Comparison of ENCODE assay signal across 11 cellular contexts in the genomic region with DNA sequence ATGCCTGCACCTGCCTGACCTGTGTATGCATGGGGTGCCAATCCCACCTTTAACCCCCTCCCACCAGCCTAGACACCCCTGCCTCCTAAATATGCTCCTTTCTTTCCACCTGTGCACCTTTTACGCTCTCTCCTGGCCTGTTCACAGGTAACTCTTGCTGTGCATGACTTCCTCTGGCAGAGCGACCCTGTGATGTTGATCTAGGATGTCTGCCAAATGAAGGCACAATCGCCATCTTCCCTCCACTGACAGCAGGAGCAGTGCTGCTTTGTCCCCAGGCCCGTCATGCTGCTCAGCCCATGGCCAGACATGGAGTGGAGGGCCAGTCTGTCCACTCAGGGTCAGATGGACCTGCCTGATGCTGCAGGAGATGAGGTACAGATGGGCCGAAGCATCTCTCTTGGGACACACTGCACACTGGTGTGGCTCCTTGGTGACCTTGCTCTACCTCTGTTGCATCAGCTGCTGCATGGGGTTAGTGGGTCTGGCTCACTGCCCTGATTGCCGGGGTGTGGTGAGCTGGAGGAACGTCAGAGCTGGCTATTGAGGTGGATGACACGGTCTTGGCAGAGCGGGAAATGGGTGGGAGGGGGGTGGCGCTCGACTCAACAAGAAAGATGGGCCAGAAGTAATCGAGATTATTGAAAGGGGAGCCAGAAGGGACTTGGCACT.
DNase-seq lines count a peak whose midpoint lies in the region; ATAC-seq and TF ChIP-seq lines count a peak whose summit lies in the region.
"Had no signal": no experiment of that assay in that cellular context is flagged by ENCODE, and none has a peak within 500 bp of the region (broad histone marks: within the 10 kb centered on the region; RNA-seq: fewer than 3 reads in every experiment).

No MANE protein-coding gene starts in this region.

- ATAC-seq in activated CD4-positive, CD25-positive, alpha-beta regulatory T cell treated with anti-CD3 and anti-CD28 coated beads, Interleukin-2, amount 50 U/mL, for 24 hours = no peak
- peak; percentile 30 for ATAC-seq in RWPE2 (ENCODE audit: low read depth)
- ATAC-seq in Right ventricle myocardium superior (ENCODE audit: poor library complexity) = peak; percentile 44
- ATAC-seq in aorta (ENCODE audit: low FRiP score) = no peak
- ATAC-seq in HG03571 (IDR thresholded peaks at IDR 0.05; ENCODE audit: unreplicated experiment) = no peak
- ATAC-seq in GM18907 (IDR thresholded peaks at IDR 0.05; ENCODE audit: unreplicated experiment) = no peak
- no peak for ATAC-seq in stimulated activated naive CD8-positive, alpha-beta T cell treated with anti-CD3 and anti-CD28 coated beads, Interleukin-15, Interleukin-2, amounts not matched to agents 100 U/mL and 50 U/mL, for 24 hours
- ATAC-seq: stimulated activated naive B cell treated with anti-CD40 and anti-IgM and Interleukin-4, amounts not matched to agents 10 μg/mL and 1 μg/mL and 100 μg/mL, for 72 hours had no signal

- 77 to 80% methylated on average over 12 of the region's 12 CpGs for WGBS in aorta, 2 donors

- intact Hi-C loops in Right ventricle myocardium superior (cut with DNase I) = no loop called here
- intact Hi-C loops in aorta (cut with DNase I) = no loop called here

- H3K9me3 ChIP-seq in RWPE2 (ENCODE audit: severe bottlenecking) = no peaks in the 10 kb centered on the region
- H3K9me3 ChIP-seq in aorta (ENCODE audit: control insufficient read depth, low read length) = no peaks in the 10 kb centered on the region
- H3K9me3 ChIP-seq: prostate gland had no signal

- H3K4me1 ChIP-seq in RWPE2 (ENCODE audit: insufficient read depth, poor library complexity, severe bottlenecking) (peaks cover 49% of the 10 kb centered on the region), aorta (ENCODE audit: control insufficient read depth in 1 of 2, insufficient read depth in 2 of 2, low read length in 2 of 2) (no peaks in the 10 kb centered on the region)
- H3K4me1 ChIP-seq: prostate gland had no signal

- DNase-seq in activated CD4-positive, CD25-positive, alpha-beta regulatory T cell treated with anti-CD3 and anti-CD28 coated beads, Interleukin-2, amount 50 U/mL, for 72 hours = peak; percentile 19
- DNase-seq in RWPE2 (ENCODE audit: low spot score) (peak; percentile 91), Right ventricle myocardium superior (peak; percentile 68), aorta (peak; percentile 52 to 84)
- DNase-seq in stimulated activated naive CD8-positive, alpha-beta T cell treated with anti-CD3 and anti-CD28 coated beads, Interleukin-15, Interleukin-2, amounts not matched to agents 100 U/mL and 50 U/mL, for 24 hours = no peak
- DNase-seq: stimulated activated naive B cell treated with anti-CD40 and anti-IgM and Interleukin-4, amounts not matched to agents 10 μg/mL and 1 μg/mL and 100 μg/mL, for 72 hours had no signal

- H3K27ac ChIP-seq in RWPE2 (ENCODE audit: poor library complexity, severe bottlenecking) (peak overlapping the region; percentile 5), aorta (ENCODE audit: low read depth in 1 of 2, low read length in 2 of 2) (no peak overlapping the region)
- H3K27ac ChIP-seq: prostate gland had no signal

- H3K4me3 ChIP-seq in RWPE2 (ENCODE audit: severe bottlenecking) (no peak overlapping the region), aorta (ENCODE audit: low read length in 2 of 2) (no peak overlapping the region)
- H3K4me3 ChIP-seq: hepatocyte, prostate gland had no signal

- H3K27me3 ChIP-seq in RWPE2 (ENCODE audit: insufficient read depth, poor library complexity, severe bottlenecking) (no peaks in the 10 kb centered on the region), aorta (ENCODE audit: control insufficient read depth in 1 of 2, insufficient read depth in 2 of 2, low read length in 1 of 2) (no peaks in the 10 kb centered on the region)
- H3K27me3 ChIP-seq: hepatocyte had no signal

- no peak for TF ChIP-seq CTCF in RWPE2 (IDR thresholded peaks at IDR 0.05; ENCODE audit: poor library complexity, severe bottlenecking)

- H3K36me3 ChIP-seq in RWPE2 (ENCODE audit: low read depth) (no peaks in the 10 kb centered on the region), aorta (ENCODE audit: control insufficient read depth in 1 of 2, insufficient read depth in 2 of 2, low read length in 1 of 2) (no peaks in the 10 kb centered on the region)
- H3K36me3 ChIP-seq: prostate gland had no signal

Comparison
In these comparisons a context has a peak if more than half of its experiments do, and no peak if none do; other contexts are left out.
1. ATAC-seq: peak in RWPE2 (single experiment) and Right ventricle myocardium superior (single experiment); none in activated CD4-positive, CD25-positive, alpha-beta regulatory T cell treated with anti-CD3 and anti-CD28 coated beads, Interleukin-2, amount 50 U/mL, for 24 hours (0 of 2), aorta (single experiment), HG03571 (single experiment), GM18907 (single experiment) and stimulated activated naive CD8-positive, alpha-beta T cell treated with anti-CD3 and anti-CD28 coated beads, Interleukin-15, Interleukin-2, amounts not matched to agents 100 U/mL and 50 U/mL, for 24 hours (single experiment).